8 cellular contexts compared by ENCODE assay signal in genomic region chr5:35926389-35927051, GRCh38. TPM values are rescaled to one million over a fixed set of nuclear protein-coding genes. Genes with fewer than 3 reads are reported as not detected.
DNase-seq lines count a peak whose midpoint lies in the region; ATAC-seq and TF ChIP-seq lines count a peak whose summit lies in the region.

No MANE protein-coding gene starts in this region.

- CTCF ChIA-PET in OCI-LY7 (lab: Charles Lee; ENCODE audit: unreplicated experiment): interaction anchor here (0.9 to 4.0 kb wide), 4 partner anchors 104 to 276 kb away, joined by 3 to 31 read pairs (median 4); no protein-coding TSS in a partner anchor

- peaks cover 5 to 27% (median 19%) of the 10 kb centered on the region in 4 donors for H3K4me1 Mint-ChIP-seq in CD4-positive, CD25-positive, alpha-beta regulatory T cell
- peaks cover 44% of the 10 kb centered on the region for H3K4me1 Mint-ChIP-seq in activated T-cell treated with anti-CD3 and anti-CD28 coated beads, Interleukin-2, amount 50 U/mL, for 24 hours (ENCODE audit: low read depth)
- peaks cover 13% of the 10 kb centered on the region for H3K4me1 Mint-ChIP-seq in neural crest cell

- BruUV-seq in OCI-LY7 (replicated peaks; lab: Mats Ljungman, UMichigan): no TSS peak

- H3K27me3 ChIP-seq in CD4-positive, CD25-positive, alpha-beta regulatory T cell (ENCODE audit: control insufficient read depth, insufficient read depth, low read length): peaks cover 5% of the 10 kb centered on the region
- no peaks in the 10 kb centered on the region for H3K27me3 ChIP-seq in fibroblast of lung (ENCODE audit: control insufficient read depth, insufficient read depth, low read length)
- no peaks in the 10 kb centered on the region for H3K27me3 ChIP-seq in uterus

- H3K79me2 ChIP-seq in OCI-LY7 (ENCODE audit: insufficient read depth, low read depth, low read length): no peaks in the 10 kb centered on the region
- H3K79me2 ChIP-seq in fibroblast of lung (ENCODE audit: control insufficient read depth, insufficient read depth, low read length): no peaks in the 10 kb centered on the region

- H3K4me2 ChIP-seq in OCI-LY7 (ENCODE audit: low read length) (no peak overlapping the region; the same call in 1 of the 2 replicates), fibroblast of lung (ENCODE audit: extremely low read depth, insufficient read depth, low read length) (peak overlapping the region; percentile 83)

- H3K36me3 ChIP-seq in CD4-positive, CD25-positive, alpha-beta regulatory T cell (ENCODE audit: control insufficient read depth, insufficient read depth, low read length): no peaks in the 10 kb centered on the region
- no peaks in the 10 kb centered on the region for H3K36me3 ChIP-seq in OCI-LY7 (ENCODE audit: insufficient read depth, low read length)
- no peaks in the 10 kb centered on the region for H3K36me3 ChIP-seq in fibroblast of lung (ENCODE audit: control insufficient read depth, insufficient read depth, low read length)
- H3K36me3 ChIP-seq in uterus: no peaks in the 10 kb centered on the region

- no peak overlapping the region for H3K9ac ChIP-seq in fibroblast of lung (ENCODE audit: insufficient read depth, low read length)

- TF ChIP-seq POLR2A in uterus (IDR thresholded peaks at IDR 0.05): no peak

- peak overlapping the region in 2 of 4 donors; percentile 1 to 80 for H3K4me3 Mint-ChIP-seq in CD4-positive, CD25-positive, alpha-beta regulatory T cell
- H3K4me3 Mint-ChIP-seq in activated T-cell treated with anti-CD3 and anti-CD28 coated beads, Interleukin-2, amount 50 U/mL, for 24 hours: peak overlapping the region; percentile 72
- H3K4me3 Mint-ChIP-seq in neural crest cell: no peak overlapping the region

- H2AFZ ChIP-seq in OCI-LY7 (ENCODE audit: low read length) (no peak overlapping the region), fibroblast of lung (ENCODE audit: low read length) (peak overlapping the region; percentile 43)

- ATAC-seq in CD4-positive, CD25-positive, alpha-beta regulatory T cell (ENCODE audit: low read depth in 2 of 2): peak; percentile 30 to 36
- ATAC-seq in GM19328 (IDR thresholded peaks at IDR 0.05; ENCODE audit: unreplicated experiment): peak; percentile 49

- H3K9me3 Mint-ChIP-seq in CD4-positive, CD25-positive, alpha-beta regulatory T cell: no peaks in the 10 kb centered on the region
- H3K9me3 Mint-ChIP-seq in activated T-cell treated with anti-CD3 and anti-CD28 coated beads, Interleukin-2, amount 50 U/mL, for 24 hours: no peaks in the 10 kb centered on the region
- H3K9me3 Mint-ChIP-seq in neural crest cell: no peaks in the 10 kb centered on the region

- no peaks in the 10 kb centered on the region for H3K9me3 ChIP-seq in CD4-positive, CD25-positive, alpha-beta regulatory T cell (ENCODE audit: control insufficient read depth in 2 of 2, low read length in 2 of 2)
- H3K9me3 ChIP-seq in OCI-LY7 (ENCODE audit: low read length): no peaks in the 10 kb centered on the region
- no peaks in the 10 kb centered on the region for H3K9me3 ChIP-seq in fibroblast of lung (ENCODE audit: control insufficient read depth, insufficient read depth, low read depth, low read length)
- H3K9me3 ChIP-seq in uterus: no peaks in the 10 kb centered on the region

- TF ChIP-seq CTCF in OCI-LY7 (conservative IDR thresholded peaks at IDR 0.05; ENCODE audit: low read length) (peak; percentile 93), fibroblast of lung (conservative IDR thresholded peaks at IDR 0.05 in 1 of 2, IDR thresholded peaks at IDR 0.05 in 1 of 2; ENCODE audit: low read depth in 1 of 2, low read length in 2 of 2) (peak; percentile 80 to 92), neural crest cell (conservative IDR thresholded peaks at IDR 0.05) (peak; percentile 89), uterus (IDR thresholded peaks at IDR 0.05) (peak; percentile 67 to 86 (median 80))

- H3K27me3 Mint-ChIP-seq in CD4-positive, CD25-positive, alpha-beta regulatory T cell: peaks cover 4% of the 10 kb centered on the region
- peaks cover 9% of the 10 kb centered on the region for H3K27me3 Mint-ChIP-seq in activated T-cell treated with anti-CD3 and anti-CD28 coated beads, Interleukin-2, amount 50 U/mL, for 24 hours
- H3K27me3 Mint-ChIP-seq in neural crest cell (ENCODE audit: low read depth): peaks cover 64% of the 10 kb centered on the region

- no peak overlapping the region for H3K27ac ChIP-seq in CD4-positive, CD25-positive, alpha-beta regulatory T cell (ENCODE audit: insufficient read depth, low read length, poor library complexity, severe bottlenecking)
- H3K27ac ChIP-seq in OCI-LY7 (ENCODE audit: low read depth, low read length, poor library complexity, severe bottlenecking) (no peak overlapping the region), fibroblast of lung (ENCODE audit: insufficient read depth, low read length) (no peak overlapping the region), uterus (no peak overlapping the region)

- DNase-seq in CD4-positive, CD25-positive, alpha-beta regulatory T cell: peak; percentile 35 to 76 (median 73)
- DNase-seq in HS-5 (ENCODE audit: low read depth): peak; percentile 54
- peak; percentile 80 for DNase-seq in OCI-LY7 (ENCODE audit: low spot score)
- peak; percentile 69 for DNase-seq in activated T-cell treated with anti-CD3 and anti-CD28 coated beads, Interleukin-2, amount 50 U/mL, for 24 hours
- DNase-seq in fibroblast of lung (ENCODE audit: low read depth in 2 of 2): peak; percentile 20 to 65
- peak; percentile 73 for DNase-seq in neural crest cell (ENCODE audit: low read depth, low spot score)
- DNase-seq in uterus: peak; percentile 26 to 64

- no peak overlapping the region for H3K4me3 ChIP-seq in CD4-positive, CD25-positive, alpha-beta regulatory T cell (ENCODE audit: low read depth, low read length)
- H3K4me3 ChIP-seq in OCI-LY7 (ENCODE audit: low read depth, low read length, poor library complexity, severe bottlenecking) (no peak overlapping the region), fibroblast of lung (replicated peaks in 1 of 4; ENCODE audit: control extremely low read depth in 1 of 4, insufficient read depth in 1 of 4, low read depth in 3 of 4, low read length in 4 of 4) (peak overlapping the region in 3 of 4 experiments; percentile 18 to 45 (median 30)), uterus (no peak overlapping the region)

- no peaks in the 10 kb centered on the region for H4K20me1 ChIP-seq in OCI-LY7 (ENCODE audit: insufficient read depth, low read length)
- no peaks in the 10 kb centered on the region for H4K20me1 ChIP-seq in fibroblast of lung (ENCODE audit: control insufficient read depth, extremely low read depth, insufficient read depth, low read length)

- no peaks in the 10 kb centered on the region for H3K9me2 ChIP-seq in OCI-LY7 (ENCODE audit: insufficient read depth, low read length)

- intact Hi-C loops in OCI-LY7 (cut with micrococcal nuclease; ENCODE audit: unreplicated experiment) (loop anchor here (1.0 to 5.0 kb wide), 3 partner anchors 209 to 837 kb away; no protein-coding TSS in a partner anchor), uterus (cut with DNase I; ENCODE audit: low total_unique reads) (loop anchor here (5.0 kb wide), 1 partner anchor 839 kb away; no protein-coding TSS in a partner anchor)

- no peaks in the 10 kb centered on the region for H3K36me3 Mint-ChIP-seq in CD4-positive, CD25-positive, alpha-beta regulatory T cell
- no peaks in the 10 kb centered on the region for H3K36me3 Mint-ChIP-seq in activated T-cell treated with anti-CD3 and anti-CD28 coated beads, Interleukin-2, amount 50 U/mL, for 24 hours (ENCODE audit: low read depth)
- no peaks in the 10 kb centered on the region for H3K36me3 Mint-ChIP-seq in neural crest cell (ENCODE audit: low read depth)

- H3K27ac Mint-ChIP-seq in CD4-positive, CD25-positive, alpha-beta regulatory T cell: peak overlapping the region in 1 of 3 donors; percentile 27
- H3K27ac Mint-ChIP-seq in activated T-cell treated with anti-CD3 and anti-CD28 coated beads, Interleukin-2, amount 50 U/mL, for 24 hours: peak overlapping the region; percentile 58
- H3K27ac Mint-ChIP-seq in neural crest cell (ENCODE audit: unreplicated experiment): no peak overlapping the region

- POLR2A ChIA-PET in OCI-LY7 (lab: Charles Lee): interaction anchor here (0.7 to 1.9 kb wide), 6 partner anchors 13 to 976 kb away, joined by 3 to 11 read pairs (median 3); no protein-coding TSS in a partner anchor

- H3K4me1 ChIP-seq in CD4-positive, CD25-positive, alpha-beta regulatory T cell (ENCODE audit: control insufficient read depth, insufficient read depth, low read length, poor library complexity, severe bottlenecking): peaks cover 13% of the 10 kb centered on the region
- H3K4me1 ChIP-seq in OCI-LY7 (ENCODE audit: insufficient read depth, low read length, poor library complexity, severe bottlenecking): peaks cover 39% of the 10 kb centered on the region
- H3K4me1 ChIP-seq in fibroblast of lung (ENCODE audit: control insufficient read depth, extremely low read depth, insufficient read depth, low read length): peaks cover 7% of the 10 kb centered on the region
- peaks cover 0 to 3% of the 10 kb centered on the region in 2 donors for H3K4me1 ChIP-seq in uterus

RNA-seq across cellular contexts. Expression of gene CAPSL, which starts 11.9 kb away (rescaled TPM):
- total RNA-seq in CD4-positive, CD25-positive, alpha-beta regulatory T cell: not detected
- not detected for polyA plus RNA-seq in CD4-positive, CD25-positive, alpha-beta regulatory T cell
- 4.7 and 5.4 TPM in 2 replicates for total RNA-seq in OCI-LY7 (2014; rRNA removed; shearing (Covaris generic))
- total RNA-seq in OCI-LY7 (2022) (not detected in 2 replicates), fibroblast of lung (0.33 TPM in 1 of 2 replicates, not detected in the other), neural crest cell (not detected in 2 replicates), uterus (1 to 10 TPM in 2 of 4 donors, not detected in 2; 1.5 to 7.7 TPM)
- 0.73 and 0.96 TPM in 2 replicates for polyA plus RNA-seq in fibroblast of lung
- 0.42 and 0.44 TPM in 2 replicates for polyA plus RNA-seq in fibroblast of lung (2012)
- polyA minus RNA-seq in fibroblast of lung (ENCODE audit: low replicate concordance): not detected in 2 replicates

Comparison
In these comparisons a context has a peak if more than half of its experiments do, and no peak if none do; other contexts are left out.
1. H3K4me3 ChIP-seq: peak in fibroblast of lung (3 of 4); none in CD4-positive, CD25-positive, alpha-beta regulatory T cell (single experiment), OCI-LY7 (single experiment) and uterus (0 of 2).
2. Peak in every context shown above with its lines, with median percentiles within 50 percentile points of each other: DNase-seq and CTCF ChIP-seq.